Comparison of ENCODE assay signal across 18 cellular contexts in the genomic region with DNA sequence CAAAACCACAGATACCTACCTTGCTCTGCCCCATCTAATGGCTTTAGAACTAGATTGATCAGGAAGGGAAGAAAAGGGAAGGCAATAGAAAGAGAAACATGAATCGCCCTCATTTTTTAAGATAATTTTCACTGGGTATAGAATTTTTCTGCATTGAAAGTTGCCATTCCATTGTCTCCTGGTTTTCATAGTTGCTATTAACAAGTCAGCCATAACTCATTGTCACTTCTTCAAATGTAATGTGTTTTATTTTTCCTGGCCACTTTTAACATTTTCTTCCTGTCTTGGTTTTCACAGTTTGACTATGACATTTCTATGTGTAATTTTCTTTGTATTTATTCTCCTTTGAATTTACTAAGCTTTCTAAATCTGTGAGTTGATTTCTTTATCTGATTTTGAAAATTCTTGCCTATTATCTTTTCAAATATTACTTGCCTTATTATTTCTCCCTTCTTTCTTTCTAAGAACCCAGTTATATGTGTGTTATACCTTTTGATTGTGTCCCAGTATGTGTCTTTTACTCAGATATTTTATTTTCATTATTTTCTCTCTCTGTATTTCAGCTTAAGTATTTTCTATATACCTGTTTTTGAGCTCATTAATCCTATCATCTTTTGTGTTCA.
DNase-seq lines count a peak whose midpoint lies in the region; ATAC-seq, FAIRE-seq and TF ChIP-seq lines count a peak whose summit lies in the region.
"Had no signal": no experiment of that assay in that cellular context is flagged by ENCODE, and none has a peak within 500 bp of the region (broad histone marks: within the 10 kb centered on the region; RNA-seq: fewer than 3 reads in every experiment).

No MANE protein-coding gene starts in this region.

- POLR2A ChIA-PET in WTC11 (lab: Charles Lee) = no interaction called here

- CTCF ChIA-PET in WTC11 (lab: Charles Lee) = no interaction called here

- no peak overlapping the region for H3K4me3 Mint-ChIP-seq in WTC11
- H3K4me3 Mint-ChIP-seq: T-cell had no signal

- no peaks in the 10 kb centered on the region for H3K36me3 ChIP-seq in pancreas

- H3K9me3 Mint-ChIP-seq in WTC11 = peaks cover 50% of the 10 kb centered on the region

- peak; percentile 5 for FAIRE-seq in pancreas (lab: Jason Lieb, UNC)

- peaks cover 18% of the 10 kb centered on the region for H3K36me3 Mint-ChIP-seq in WTC11
- H3K36me3 Mint-ChIP-seq: IgD-negative memory B cell, T-cell had no signal

- peaks cover 12% of the 10 kb centered on the region for H3K4me1 Mint-ChIP-seq in WTC11
- H3K4me1 Mint-ChIP-seq: IgD-negative memory B cell, T-cell had no signal

- DNase-seq in SKM-1 treated with dmso at 0.1 percent for 144 hours (lab: John Stamatoyannopoulos, UW; ENCODE audit: unreplicated experiment) (peak; percentile 15), SKM-1 (lab: John Stamatoyannopoulos, UW; ENCODE audit: unreplicated experiment) (no peak), Kasumi-1 (lab: John Stamatoyannopoulos, UW) (peak; percentile 1 to 37), WTC11 (ENCODE audit: low spot score) (no peak), pancreas (no peak), amygdala (lab: John Stamatoyannopoulos, UW) (no peak), T1000 (lab: John Stamatoyannopoulos, UW) (no peak)
- DNase-seq: AML-193, Caco-2, GOT3, NCI-H1092, NCI-H1694, NCI-H510A, NCI-H82, RPMI8226, T-cell had no signal

- peaks cover 48% of the 10 kb centered on the region for H3K27me3 Mint-ChIP-seq in WTC11 (ENCODE audit: low read depth)
- H3K27me3 Mint-ChIP-seq: IgD-negative memory B cell had no signal

- H3K27me3 ChIP-seq in pancreas = peaks cover 0 to 7% (median 0%) of the 10 kb centered on the region in 4 donors

- no peak overlapping the region for H3K27ac ChIP-seq in pancreas

- ATAC-seq in WTC11 (no peak), pancreas (no peak), SK-N-SH treated with all-trans-retinoic acid at 6 μM for 48 hours (no peak)
- ATAC-seq: T-cell had no signal

- peaks cover 0 to 2% (median 0%) of the 10 kb centered on the region in 4 donors for H3K9me3 ChIP-seq in pancreas

- no peak overlapping the region for H3K4me3 ChIP-seq in pancreas

- intact Hi-C loops in pancreas (cut with DNase I) = no loop called here

- H3K27ac Mint-ChIP-seq in WTC11 = no peak overlapping the region
- H3K27ac Mint-ChIP-seq: IgD-negative memory B cell, T-cell had no signal

- no peaks in the 10 kb centered on the region for H3K4me1 ChIP-seq in pancreas
- H3K4me1 ChIP-seq: Caco-2 had no signal

- TF ChIP-seq CTCF in WTC11 (IDR thresholded peaks at IDR 0.05) (no peak), pancreas (IDR thresholded peaks at IDR 0.05) (no peak)

- WGBS in pancreas, 2 donors = 58 to 88% methylated on average over 1 of the region's 1 CpG

TF ChIP-seq in WTC11, 78 proteins besides CTCF, POLR2A, EP300 and RAD21:
- TF ChIP-seq OVOL2 (CRISPR knock-in tag; IDR thresholded peaks at IDR 0.05; ENCODE audit: borderline replicate concordance) = no peak
- TF ChIP-seq ZNF317 (CRISPR knock-in tag; IDR thresholded peaks at IDR 0.05; ENCODE audit: borderline replicate concordance, low read depth) = peak; percentile 99
- no peak for TF ChIP-seq ESRRA (CRISPR knock-in tag; IDR thresholded peaks at IDR 0.05; ENCODE audit: borderline replicate concordance)
- TF ChIP-seq MXD4 (CRISPR knock-in tag; IDR thresholded peaks at IDR 0.05; ENCODE audit: borderline replicate concordance) = no peak
- TF ChIP-seq, protein P1, sequence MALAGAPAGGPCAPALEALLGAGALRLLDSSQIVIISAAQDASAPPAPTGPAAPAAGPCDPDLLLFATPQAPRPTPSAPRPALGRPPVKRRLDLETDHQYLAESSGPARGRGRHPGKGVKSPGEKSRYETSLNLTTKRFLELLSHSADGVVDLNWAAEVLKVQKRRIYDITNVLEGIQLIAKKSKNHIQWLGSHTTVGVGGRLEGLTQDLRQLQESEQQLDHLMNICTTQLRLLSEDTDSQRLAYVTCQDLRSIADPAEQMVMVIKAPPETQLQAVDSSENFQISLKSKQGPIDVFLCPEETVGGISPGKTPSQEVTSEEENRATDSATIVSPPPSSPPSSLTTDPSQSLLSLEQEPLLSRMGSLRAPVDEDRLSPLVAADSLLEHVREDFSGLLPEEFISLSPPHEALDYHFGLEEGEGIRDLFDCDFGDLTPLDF (CRISPR knock-in tag; IDR thresholded peaks at IDR 0.05) = no peak
TF ChIP-seq in WTC11: peak in this region for 1.

TF ChIP-seq in SK-N-SH treated with all-trans-retinoic acid at 6 μM for 48 hours, 23 proteins besides CTCF, POLR2A, EP300 and RAD21:
- TF ChIP-seq ZFP3 (CRISPR knock-in tag; IDR thresholded peaks at IDR 0.05) = no peak
TF ChIP-seq in SK-N-SH treated with all-trans-retinoic acid at 6 μM for 48 hours: peak in this region for 0.

Comparison
In these comparisons a context has a peak if more than half of its experiments do, and no peak if none do; other contexts are left out.
1. DNase-seq: peak in SKM-1 treated with dmso at 0.1 percent for 144 hours (single experiment) and Kasumi-1 (2 of 2); none in SKM-1 (single experiment), WTC11 (single experiment), pancreas (0 of 6), amygdala (0 of 56) and T1000 (single experiment).